ENCODE assay signal across 8 cellular contexts in genomic region chr3:71584216-71585061, GRCh38. TPM values are rescaled to one million over a fixed set of nuclear protein-coding genes. Genes with fewer than 3 reads are reported as not detected.
DNase-seq lines count a peak whose midpoint lies in the region; ATAC-seq and TF ChIP-seq lines count a peak whose summit lies in the region.

No MANE protein-coding gene starts in this region.

- ATAC-seq in activated T-cell treated with anti-CD3 and anti-CD28 coated beads, Interleukin-2, amount 50 U/mL, for 4 hours: peak; percentile 25 to 33
- no peak for ATAC-seq in naive B cell (ENCODE audit: low read depth in 2 of 2)
- peak; percentile 30 for ATAC-seq in stimulated activated naive CD8-positive, alpha-beta T cell treated with anti-CD3 and anti-CD28 coated beads, Interleukin-15, Interleukin-2, amounts not matched to agents 100 U/mL and 50 U/mL, for 24 hours
- no peak for ATAC-seq in HG03045 (IDR thresholded peaks at IDR 0.05; ENCODE audit: unreplicated experiment)
- ATAC-seq in HG03565 (IDR thresholded peaks at IDR 0.05; ENCODE audit: unreplicated experiment): no peak

- H3K9me3 Mint-ChIP-seq in activated T-cell treated with anti-CD3 and anti-CD28 coated beads, Interleukin-2, amount 50 U/mL, for 4 hours: no peaks in the 10 kb centered on the region
- no peaks in the 10 kb centered on the region for H3K9me3 Mint-ChIP-seq in naive B cell

- H3K4me3 ChIP-seq in GM12864 (ENCODE audit: low read depth, low read length) (peak overlapping the region; percentile 34), fibroblast of mammary gland (ENCODE audit: control insufficient read depth, low read depth, low read length) (peak overlapping the region; percentile 66)

- no peaks in the 10 kb centered on the region for H3K36me3 Mint-ChIP-seq in activated T-cell treated with anti-CD3 and anti-CD28 coated beads, Interleukin-2, amount 50 U/mL, for 4 hours (ENCODE audit: insufficient read depth)
- H3K36me3 Mint-ChIP-seq in naive B cell: peaks cover 0 to 9% of the 10 kb centered on the region in 2 donors

- TF ChIP-seq CTCF in GM12864 (IDR thresholded peaks at IDR 0.05; ENCODE audit: low read depth, low read length, missing control alignments) (no peak), fibroblast of mammary gland (conservative IDR thresholded peaks at IDR 0.05; ENCODE audit: control insufficient read depth, insufficient read depth, low read depth, low read length) (no peak)

- H3K27ac Mint-ChIP-seq in naive B cell: peak overlapping the region; percentile 91 to 100 (median 98)

- H3K27me3 Mint-ChIP-seq in activated T-cell treated with anti-CD3 and anti-CD28 coated beads, Interleukin-2, amount 50 U/mL, for 4 hours (ENCODE audit: low read depth): peaks cover 2% of the 10 kb centered on the region
- no peaks in the 10 kb centered on the region for H3K27me3 Mint-ChIP-seq in naive B cell

- peaks cover 42% of the 10 kb centered on the region for H3K4me1 Mint-ChIP-seq in activated T-cell treated with anti-CD3 and anti-CD28 coated beads, Interleukin-2, amount 50 U/mL, for 4 hours (ENCODE audit: low read depth)
- H3K4me1 Mint-ChIP-seq in naive B cell: peaks cover 24 to 48% (median 41%) of the 10 kb centered on the region in 3 donors

- H3K4me3 Mint-ChIP-seq in activated T-cell treated with anti-CD3 and anti-CD28 coated beads, Interleukin-2, amount 50 U/mL, for 4 hours: peak overlapping the region; percentile 90
- peak overlapping the region; percentile 93 to 98 (median 96) for H3K4me3 Mint-ChIP-seq in naive B cell

- DNase-seq in GM12864 (ENCODE audit: low read depth) (no peak), NOMO-1 treated with dmso at 0.1 percent for 144 hours (lab: John Stamatoyannopoulos, UW; ENCODE audit: unreplicated experiment) (peak; percentile 31), fibroblast of mammary gland (ENCODE audit: low read depth) (peak; percentile 49), naive B cell (peak; percentile 39)
- peak; percentile 46 for DNase-seq in activated T-cell treated with anti-CD3 and anti-CD28 coated beads, Interleukin-2, amount 50 U/mL, for 4 hours
- DNase-seq in stimulated activated naive CD8-positive, alpha-beta T cell treated with anti-CD3 and anti-CD28 coated beads, Interleukin-15, Interleukin-2, amounts not matched to agents 100 U/mL and 50 U/mL, for 24 hours: peak; percentile 75

RNA-seq across cellular contexts. Expression of gene FOXP1, which starts 0.9 kb away (rescaled TPM):
- 100 to 1,000 TPM; 251 to 263 (median 256) TPM for total RNA-seq in activated T-cell treated with anti-CD3 and anti-CD28 coated beads, Interleukin-2, amount 50 U/mL, for 4 hours
- 100 to 1,000 TPM; 441 to 620 (median 523) TPM for polyA plus RNA-seq in naive B cell (ENCODE audit: low read depth in 6 of 6)

Comparison
In these comparisons a context has a peak if more than half of its experiments do, and no peak if none do; other contexts are left out.
1. ATAC-seq: peak in activated T-cell treated with anti-CD3 and anti-CD28 coated beads, Interleukin-2, amount 50 U/mL, for 4 hours (2 of 2) and stimulated activated naive CD8-positive, alpha-beta T cell treated with anti-CD3 and anti-CD28 coated beads, Interleukin-15, Interleukin-2, amounts not matched to agents 100 U/mL and 50 U/mL, for 24 hours (single experiment); none in naive B cell (0 of 2), HG03045 (single experiment) and HG03565 (single experiment).